21 cellular contexts compared by ENCODE assay signal in the genomic region with DNA sequence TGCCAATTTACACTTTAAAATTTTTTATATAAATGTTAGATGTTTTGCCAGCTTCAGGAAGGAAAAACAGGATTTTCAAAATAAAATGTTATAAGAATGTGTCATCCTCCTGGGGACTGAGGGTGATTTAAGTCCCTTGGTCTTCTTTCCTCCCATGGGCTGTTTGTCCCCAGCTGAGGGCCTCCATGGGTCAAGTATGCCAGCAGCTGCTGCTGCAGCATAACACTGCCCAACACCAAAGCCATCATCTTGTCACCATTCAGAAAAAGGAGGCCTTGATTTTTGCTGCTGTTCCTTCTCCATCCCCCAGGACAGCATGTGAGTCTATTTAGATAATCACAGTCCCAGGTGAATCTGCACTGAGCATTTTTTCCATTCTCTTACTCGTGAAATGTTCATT.
"Had no signal": no experiment of that assay in that cellular context is flagged by ENCODE, and none has a peak within 500 bp of the region (broad histone marks: within the 10 kb centered on the region; RNA-seq: fewer than 3 reads in every experiment).

No MANE protein-coding gene starts in this region.

- DNase-seq: activated CD4-positive, alpha-beta T cell treated with anti-CD3 and anti-CD28 coated beads for 4 hours; activated CD8-positive, alpha-beta memory T cell treated with anti-CD3 and anti-CD28 coated beads, Interleukin-2, amount 50 U/mL, for 48 hours; activated CD8-positive, alpha-beta T cell treated with anti-CD3 and anti-CD28 coated beads for 36 hours; activated T-cell treated with anti-CD3 and anti-CD28 coated beads, Interleukin-2, amount 50 U/mL, for 72 hours; anterior cingulate cortex; cerebellar nuclear complex; effector memory CD4-positive, alpha-beta T cell; foreskin keratinocyte; heart right ventricle; mucosa of descending colon; nephron progenitor cell; occipital lobe; stimulated activated CD4-positive, alpha-beta T cell treated with anti-CD3 and anti-CD28 coated beads, Interleukin-15, amount 100 ng/mL, for 24 hours; stimulated activated CD4-positive, alpha-beta T cell treated with anti-CD3 and anti-CD28 coated beads, Interleukin-4, amount 100 ng/mL, for 24 hours; stimulated activated naive CD4-positive, alpha-beta T cell treated with Interleukin-2 at 50 U/mL for 16 hours; substantia nigra; T-helper 2 cell; transverse colon had no signal

- H3K9me3 ChIP-seq: heart right ventricle, mucosa of descending colon, transverse colon had no signal

- H3K4me1 ChIP-seq: foreskin keratinocyte had no signal

- H3K27ac Mint-ChIP-seq: activated CD8-positive, alpha-beta T cell treated with anti-CD3 and anti-CD28 coated beads for 36 hours; activated T-cell treated with anti-CD3 and anti-CD28 coated beads, Interleukin-2, amount 50 U/mL, for 72 hours; dendritic cell treated with granulocyte-macrophage colony-stimulating factor and Interleukin-4, amounts not matched to agents 40 ng/mL and 50 ng/mL, for 4 days; WTC11 had no signal

- ATAC-seq: activated CD8-positive, alpha-beta T cell treated with anti-CD3 and anti-CD28 coated beads for 36 hours; activated T-cell treated with anti-CD3 and anti-CD28 coated beads, Interleukin-2, amount 50 U/mL, for 72 hours; foreskin keratinocyte; heart right ventricle; left lobe of liver; mucosa of descending colon; WTC11 had no signal

- H3K36me3 ChIP-seq: transverse colon had no signal

- H3K27me3 ChIP-seq: foreskin keratinocyte, heart right ventricle, transverse colon had no signal

- H3K27me3 Mint-ChIP-seq: activated CD8-positive, alpha-beta T cell treated with anti-CD3 and anti-CD28 coated beads for 36 hours; dendritic cell treated with granulocyte-macrophage colony-stimulating factor and Interleukin-4, amounts not matched to agents 40 ng/mL and 50 ng/mL, for 4 days had no signal

- H3K9me3 Mint-ChIP-seq: activated CD8-positive, alpha-beta T cell treated with anti-CD3 and anti-CD28 coated beads for 36 hours; activated T-cell treated with anti-CD3 and anti-CD28 coated beads, Interleukin-2, amount 50 U/mL, for 72 hours; dendritic cell treated with granulocyte-macrophage colony-stimulating factor and Interleukin-4, amounts not matched to agents 40 ng/mL and 50 ng/mL, for 4 days; nephron progenitor cell; WTC11 had no signal

- H3K4me3 ChIP-seq: heart right ventricle, mucosa of descending colon, transverse colon had no signal

- H3K27ac ChIP-seq: foreskin keratinocyte, heart right ventricle, transverse colon had no signal

- H3K4me1 Mint-ChIP-seq: WTC11 had no signal

- H3K4me3 Mint-ChIP-seq: activated CD8-positive, alpha-beta T cell treated with anti-CD3 and anti-CD28 coated beads for 36 hours; activated T-cell treated with anti-CD3 and anti-CD28 coated beads, Interleukin-2, amount 50 U/mL, for 72 hours; dendritic cell treated with granulocyte-macrophage colony-stimulating factor and Interleukin-4, amounts not matched to agents 40 ng/mL and 50 ng/mL, for 4 days; nephron progenitor cell; WTC11 had no signal
